In genomic region chr5:137167187-137167586, GRCh38 we compare ENCODE assay signal across 24 cellular contexts.
A peak's percentile ranks its signal among the peaks of the same experiment; 100 is the strongest.
DNase-seq lines count a peak whose midpoint lies in the region; ATAC-seq, FAIRE-seq and TF ChIP-seq lines count a peak whose summit lies in the region.
"Had no signal": no experiment of that assay in that cellular context is flagged by ENCODE, and none has a peak within 500 bp of the region (broad histone marks: within the 10 kb centered on the region; RNA-seq: fewer than 3 reads in every experiment).

No MANE protein-coding gene starts in this region.

- no TSS peak for BruUV-seq in HCT116 (replicated peaks; lab: Mats Ljungman, UMichigan)

- H3K4me1 ChIP-seq in A549 (no peaks in the 10 kb centered on the region), HCT116 (ENCODE audit: control insufficient read depth in 1 of 2, insufficient read depth in 2 of 2, low read length in 2 of 2) (no peaks in the 10 kb centered on the region), astrocyte (ENCODE audit: insufficient read depth, low read length) (no peaks in the 10 kb centered on the region), colonic mucosa (no peaks in the 10 kb centered on the region)
- H3K4me1 ChIP-seq: BE2C had no signal

- no peaks in the 10 kb centered on the region for H3K9me3 Mint-ChIP-seq in astrocyte (ENCODE audit: unreplicated experiment)
- H3K9me3 Mint-ChIP-seq in stimulated activated memory B cell treated with anti-CD40 and anti-IgM and Interleukin-4, amounts not matched to agents 10 μg/mL and 1 μg/mL and 100 μg/mL, for 72 hours: peaks cover 5% of the 10 kb centered on the region
- H3K9me3 Mint-ChIP-seq: IgD-negative memory B cell had no signal

- no peaks in the 10 kb centered on the region for H3K9me2 ChIP-seq in HCT116 (ENCODE audit: insufficient read depth)

- no peaks in the 10 kb centered on the region for H4K20me1 ChIP-seq in HCT116 (ENCODE audit: insufficient read depth)
- H4K20me1 ChIP-seq in astrocyte (ENCODE audit: insufficient read depth, low read length): peaks cover 72% of the 10 kb centered on the region

- H3K4me3 ChIP-seq in A549 (no peak overlapping the region), HCT116 (replicated peaks in 1 of 2; ENCODE audit: low read depth in 1 of 2, low read length in 2 of 2) (no peak overlapping the region), astrocyte (ENCODE audit: insufficient read depth, low read depth, low read length) (no peak overlapping the region), fibroblast of the aortic adventitia (ENCODE audit: low read depth, low read length) (no peak overlapping the region), colonic mucosa (no peak overlapping the region)
- H3K4me3 ChIP-seq: GM23248 had no signal

- H3K4me3 Mint-ChIP-seq in astrocyte (ENCODE audit: unreplicated experiment): no peak overlapping the region
- H3K4me3 Mint-ChIP-seq in stimulated activated memory B cell treated with anti-CD40 and anti-IgM and Interleukin-4, amounts not matched to agents 10 μg/mL and 1 μg/mL and 100 μg/mL, for 72 hours: no peak overlapping the region
- H3K4me3 Mint-ChIP-seq: CD4-positive, CD25-positive, alpha-beta regulatory T cell; CD8-positive, alpha-beta memory T cell; IgD-negative memory B cell had no signal

- no peak overlapping the region for H3K27ac Mint-ChIP-seq in astrocyte (ENCODE audit: unreplicated experiment)
- H3K27ac Mint-ChIP-seq in stimulated activated memory B cell treated with anti-CD40 and anti-IgM and Interleukin-4, amounts not matched to agents 10 μg/mL and 1 μg/mL and 100 μg/mL, for 72 hours: no peak overlapping the region
- H3K27ac Mint-ChIP-seq: CD4-positive, CD25-positive, alpha-beta regulatory T cell; CD8-positive, alpha-beta memory T cell; IgD-negative memory B cell had no signal

- H3K79me2 ChIP-seq in HCT116 (ENCODE audit: insufficient read depth, low read length) (no peaks in the 10 kb centered on the region), astrocyte (ENCODE audit: insufficient read depth, low read length) (peaks cover 19% of the 10 kb centered on the region)

- peaks cover 8% of the 10 kb centered on the region for H3K27me3 ChIP-seq in HCT116 (ENCODE audit: insufficient read depth, low read length)
- no peaks in the 10 kb centered on the region for H3K27me3 ChIP-seq in astrocyte (ENCODE audit: insufficient read depth, low read length)
- no peaks in the 10 kb centered on the region for H3K27me3 ChIP-seq in colonic mucosa
- H3K27me3 ChIP-seq: BE2C had no signal

- no peaks in the 10 kb centered on the region for H3K36me3 ChIP-seq in HCT116 (ENCODE audit: control insufficient read depth in 1 of 2, insufficient read depth in 2 of 2, low read length in 2 of 2)
- H3K36me3 ChIP-seq in astrocyte (ENCODE audit: insufficient read depth, low read length): no peaks in the 10 kb centered on the region
- H3K36me3 ChIP-seq in colonic mucosa: no peaks in the 10 kb centered on the region
- H3K36me3 ChIP-seq: BE2C had no signal

- H2AFZ ChIP-seq in HCT116 (ENCODE audit: low read depth, low read length, poor library complexity, severe bottlenecking) (no peak overlapping the region), astrocyte (ENCODE audit: low read depth, low read length) (no peak overlapping the region)
- H2AFZ ChIP-seq: GM23248 had no signal

- RAD21 ChIA-PET in HCT116 (lab: Charles Lee; ENCODE audit: low non-redundant PET in 1 of 2, low total read pairs in 2 of 2, uncharacterized antibody in 2 of 2, unreplicated experiment in 2 of 2): no interaction called here

- POLR2A ChIA-PET in A549 (lab: Yijun Ruan, JAX) (no interaction called here), HCT116 (lab: Charles Lee) (no interaction called here)

- H3K4me2 ChIP-seq in A549 (no peak overlapping the region), HCT116 (ENCODE audit: low read length) (no peak overlapping the region), astrocyte (ENCODE audit: low read length) (no peak overlapping the region)

- H3K27ac ChIP-seq in A549 (no peak overlapping the region), HCT116 (ENCODE audit: low read depth, low read length) (no peak overlapping the region), astrocyte (ENCODE audit: low read depth, low read length) (no peak overlapping the region), colonic mucosa (no peak overlapping the region)
- H3K27ac ChIP-seq: GM23248 had no signal

- TF ChIP-seq RAD21 in A549 (conservative IDR thresholded peaks at IDR 0.05 in 1 of 2, IDR thresholded peaks at IDR 0.05 in 1 of 2) (no peak), HCT116 (IDR thresholded peaks at IDR 0.05; ENCODE audit: low read depth) (no peak)

- no peak overlapping the region for H3K9ac ChIP-seq in HCT116 (ENCODE audit: low read length)
- H3K9ac ChIP-seq in astrocyte (ENCODE audit: low read length): no peak overlapping the region
- no peak overlapping the region for H3K9ac ChIP-seq in colonic mucosa (ENCODE audit: low read depth in 2 of 2, low read length in 2 of 2)
- H3K9ac ChIP-seq: GM23248 had no signal

- no peaks in the 10 kb centered on the region for H3K9me3 ChIP-seq in A549
- no peaks in the 10 kb centered on the region for H3K9me3 ChIP-seq in HCT116 (ENCODE audit: control insufficient read depth in 1 of 2, insufficient read depth in 1 of 2, low read depth in 1 of 2, low read length in 2 of 2)
- H3K9me3 ChIP-seq in astrocyte (ENCODE audit: insufficient read depth, low read depth, low read length): no peaks in the 10 kb centered on the region
- no peaks in the 10 kb centered on the region for H3K9me3 ChIP-seq in colonic mucosa
- H3K9me3 ChIP-seq: BE2C had no signal

- no peak for DNase-seq in A549 (ENCODE audit: low read depth in 1 of 2, low spot score in 1 of 2)
- no peak for DNase-seq in HCT116 (ENCODE audit: low read depth, low spot score)
- DNase-seq in astrocyte (ENCODE audit: low read depth): no peak
- peak; percentile 10 for DNase-seq in fibroblast of the aortic adventitia (ENCODE audit: low read depth)
- DNase-seq in colonic mucosa: no peak
- no peak for DNase-seq in stimulated activated CD4-positive, alpha-beta T cell treated with anti-CD3 and anti-CD28 coated beads, Interleukin-2, amount 100 ng/mL, for 24 hours
- no peak for DNase-seq in SK-N-DZ (ENCODE audit: low spot score)
- DNase-seq: 8988T; BE2C; C1 segment of cervical spinal cord; CD4-positive, CD25-positive, alpha-beta regulatory T cell; CD8-positive, alpha-beta memory T cell; COR-L47; DMS 273 treated with DMSO at 0.1 percent for 48 hours; DMS53; DND-41; GM23248; HCEC 1CT had no signal

- no peaks in the 10 kb centered on the region for H3K4me1 Mint-ChIP-seq in astrocyte (ENCODE audit: low read depth, unreplicated experiment)
- no peaks in the 10 kb centered on the region for H3K4me1 Mint-ChIP-seq in stimulated activated memory B cell treated with anti-CD40 and anti-IgM and Interleukin-4, amounts not matched to agents 10 μg/mL and 1 μg/mL and 100 μg/mL, for 72 hours
- H3K4me1 Mint-ChIP-seq: CD4-positive, CD25-positive, alpha-beta regulatory T cell; CD8-positive, alpha-beta memory T cell; IgD-negative memory B cell had no signal

- H3K27me3 Mint-ChIP-seq in astrocyte (ENCODE audit: low read depth, unreplicated experiment): no peaks in the 10 kb centered on the region
- no peaks in the 10 kb centered on the region for H3K27me3 Mint-ChIP-seq in stimulated activated memory B cell treated with anti-CD40 and anti-IgM and Interleukin-4, amounts not matched to agents 10 μg/mL and 1 μg/mL and 100 μg/mL, for 72 hours
- H3K27me3 Mint-ChIP-seq: IgD-negative memory B cell had no signal

- TF ChIP-seq POLR2A in A549 (IDR thresholded peaks at IDR 0.05; ENCODE audit: low read length): no peak
- TF ChIP-seq POLR2A in HCT116 (IDR thresholded peaks at IDR 0.05; ENCODE audit: borderline replicate concordance, extremely low read depth, insufficient read depth, insufficient read length): no peak

- ATAC-seq in A549 (no peak), HCT116 (no peak)
- ATAC-seq in stimulated activated memory B cell treated with anti-CD40 and anti-IgM and Interleukin-4, amounts not matched to agents 10 μg/mL and 1 μg/mL and 100 μg/mL, for 72 hours: no peak
- ATAC-seq: HepG2 had no signal

- FAIRE-seq in A549 (lab: Jason Lieb, UNC) (no peak), astrocyte (lab: Jason Lieb, UNC) (peak; percentile 43)
- FAIRE-seq: G401.6, GM12891, H54, HepG2 had no signal

- TF ChIP-seq EP300 in A549 (IDR thresholded peaks at IDR 0.05): no peak

- no peak for TF ChIP-seq CTCF in A549 (IDR thresholded peaks at IDR 0.05)
- TF ChIP-seq CTCF in HCT116 (IDR thresholded peaks at IDR 0.05 in 2 of 3, conservative IDR thresholded peaks at IDR 0.05 in 1 of 3; ENCODE audit: borderline replicate concordance in 1 of 3, insufficient read depth in 1 of 3, low read depth in 2 of 3, low read length in 2 of 3): no peak
- no peak for TF ChIP-seq CTCF in astrocyte (IDR thresholded peaks at IDR 0.05; ENCODE audit: insufficient read depth, low read depth, low read length)
- TF ChIP-seq CTCF in fibroblast of the aortic adventitia (IDR thresholded peaks at IDR 0.05; ENCODE audit: insufficient read depth, low read length): no peak
- TF ChIP-seq CTCF in colonic mucosa (IDR thresholded peaks at IDR 0.05): no peak

- CTCF ChIA-PET in A549 (lab: Yijun Ruan, JAX) (no interaction called here), HCT116 (lab: Charles Lee) (no interaction called here)

- intact Hi-C loops in HCT116 (cut with micrococcal nuclease) (no loop called here), colonic mucosa (cut with DNase I) (no loop called here)

- no peaks in the 10 kb centered on the region for H3K36me3 Mint-ChIP-seq in astrocyte (ENCODE audit: low read depth, unreplicated experiment)
- H3K36me3 Mint-ChIP-seq in stimulated activated memory B cell treated with anti-CD40 and anti-IgM and Interleukin-4, amounts not matched to agents 10 μg/mL and 1 μg/mL and 100 μg/mL, for 72 hours: no peaks in the 10 kb centered on the region
- H3K36me3 Mint-ChIP-seq: CD4-positive, CD25-positive, alpha-beta regulatory T cell; CD8-positive, alpha-beta memory T cell had no signal

TF ChIP-seq in A549, 52 proteins besides CTCF, POLR2A, EP300 and RAD21 (continues in another document):
- TF ChIP-seq RCOR1 (IDR thresholded peaks at IDR 0.05; ENCODE audit: low read depth, low read length): no peak

Comparison
In these comparisons a context has a peak if more than half of its experiments do, and no peak if none do; other contexts are left out.
1. Of the 6 proteins assayed by ChIP-seq in both A549 and HCT116: peak only in A549: none; only in HCT116: none; in both: REST; in neither: 5.